25 cellular contexts compared by ENCODE assay signal in the genomic region with DNA sequence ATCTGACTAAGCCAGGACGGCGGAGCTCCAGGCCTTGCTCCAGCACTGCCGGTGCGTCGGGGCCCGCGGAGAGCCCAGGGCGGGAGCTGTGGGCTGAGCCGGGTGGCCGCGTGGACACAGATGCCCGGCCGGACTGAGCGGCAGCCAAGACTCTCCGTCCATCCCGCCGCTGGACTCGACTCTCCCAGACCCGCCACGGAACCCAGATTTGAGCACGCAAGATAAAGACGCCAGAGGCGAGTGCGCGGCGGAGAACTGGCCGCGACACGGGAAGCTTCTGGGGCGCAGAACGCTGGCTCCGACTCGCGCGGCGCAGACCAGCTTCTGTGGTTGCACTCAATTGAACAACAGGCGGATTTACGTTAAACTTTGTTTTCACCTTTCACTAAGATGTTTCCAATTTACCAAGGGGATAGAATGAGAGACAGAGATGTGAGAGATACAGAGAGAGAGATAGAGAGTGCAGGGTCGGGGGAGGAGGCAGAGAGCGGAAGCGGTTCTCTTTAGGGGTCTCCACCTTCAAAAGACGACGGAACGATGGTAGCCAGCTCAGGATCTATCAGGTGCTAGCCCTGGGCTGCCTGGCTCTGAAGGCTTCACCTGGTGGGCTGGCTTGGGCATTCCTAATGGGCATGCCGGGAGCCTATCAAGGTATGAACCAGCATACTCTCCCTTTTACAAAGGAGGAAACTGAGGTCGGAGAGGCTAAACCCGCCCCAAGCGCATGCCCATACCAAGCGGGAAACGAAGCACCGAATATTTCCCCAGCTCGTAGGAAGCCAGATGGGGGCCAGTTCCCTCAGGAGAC. TPM values are rescaled to one million over a fixed set of nuclear protein-coding genes. Genes with fewer than 3 reads are reported as not detected.
DNase-seq lines count a peak whose midpoint lies in the region; ATAC-seq, FAIRE-seq and TF ChIP-seq lines count a peak whose summit lies in the region.
"Had no signal": no experiment of that assay in that cellular context is flagged by ENCODE, and none has a peak within 500 bp of the region (broad histone marks: within the 10 kb centered on the region; RNA-seq: fewer than 3 reads in every experiment).

No MANE protein-coding gene starts in this region.

- H3K27ac ChIP-seq in H1 (ENCODE audit: low read depth, low read length), result no peak overlapping the region
- H3K27ac ChIP-seq in WERI-Rb-1, result no peak overlapping the region
- no peak overlapping the region for H3K27ac ChIP-seq in right lobe of liver
- H3K27ac ChIP-seq: heart left ventricle, skin epidermis had no signal

- TF ChIP-seq CTCF in H1 (IDR thresholded peaks at IDR 0.05; ENCODE audit: control extremely low read depth in 1 of 3, insufficient read depth in 1 of 3, low read depth in 1 of 3, low read length in 3 of 3), result no peak
- no peak for TF ChIP-seq CTCF in nephron progenitor cell (IDR thresholded peaks at IDR 0.05)
- TF ChIP-seq CTCF in WERI-Rb-1 (IDR thresholded peaks at IDR 0.05; ENCODE audit: low read depth, low read length), result no peak
- no peak for TF ChIP-seq CTCF in right lobe of liver (IDR thresholded peaks at IDR 0.05)

- no peak overlapping the region for H3K23ac ChIP-seq in H1 (ENCODE audit: insufficient read length)

- POLR2A ChIA-PET in H1 (lab: Charles Lee; ENCODE audit: partially characterized antibody), result interaction anchor here (0.6 to 1.7 kb wide), 4 partner anchors 13 to 310 kb away, joined by 3 to 7 read pairs (median 3); no protein-coding TSS in a partner anchor

- H3K9me3 ChIP-seq in H1 (ENCODE audit: insufficient read depth in 2 of 2, low read depth in 1 of 2, low read length in 1 of 2) (no peaks in the 10 kb centered on the region), WERI-Rb-1 (ENCODE audit: severe bottlenecking) (no peaks in the 10 kb centered on the region), right lobe of liver (no peaks in the 10 kb centered on the region)
- H3K9me3 ChIP-seq: heart left ventricle had no signal

- WGBS in H1 (ENCODE audit: extremely low coverage in 1 of 2, insufficient coverage in 1 of 2, insufficient read length in 1 of 2, insufficient replicate concordance in 2 of 2, low coverage in 1 of 2, low lambda C conversion rate in 2 of 2, missing lambda C conversion rate in 1 of 2), 2 experiments, result 7% methylated on average over 49 of the region's 52 CpGs; no CpG with 5 or more reads in 1 of the 2 experiments
- 9% methylated on average over 39 of the region's 52 CpGs for WGBS in right lobe of liver (ENCODE audit: insufficient coverage, low coverage, low lambda C conversion rate, missing lambda C conversion rate)

- CTCF ChIA-PET in H1 (lab: Charles Lee; ENCODE audit: partially characterized antibody), result interaction anchor here (0.6 to 7.4 kb wide), 11 partner anchors 8 to 655 kb away, joined by 3 to 84 read pairs (median 4); a partner anchor contains a TSS

- no peak overlapping the region for H3K18ac ChIP-seq in H1 (ENCODE audit: extremely low read depth, low read length)

- H3K79me1 ChIP-seq in H1 (ENCODE audit: low read depth, low read length), result no peaks in the 10 kb centered on the region

- H3K27ac Mint-ChIP-seq in stimulated activated naive CD8-positive, alpha-beta T cell treated with anti-CD3 and anti-CD28 coated beads, Interleukin-15, Interleukin-2, amounts not matched to agents 100 ng/mL and 50 ng/mL, for 24 hours, result peak overlapping the region; percentile 1
- peak overlapping the region in 1 of 2 donors; percentile 13 for H3K27ac Mint-ChIP-seq in stimulated activated naive CD8-positive, alpha-beta T cell treated with anti-CD3 and anti-CD28 coated beads, Interleukin-15, amount 100 ng/mL, for 72 hours
- no peak overlapping the region for H3K27ac Mint-ChIP-seq in nephron progenitor cell
- H3K27ac Mint-ChIP-seq: activated CD8-positive, alpha-beta memory T cell treated with anti-CD3 and anti-CD28 coated beads, Interleukin-2, amount 10 ng/mL, durations not matched to agents 7 days and 5 days; CD8-positive, alpha-beta T cell; progenitor cell of endocrine pancreas had no signal

- no peaks in the 10 kb centered on the region for H3K9me3 Mint-ChIP-seq in stimulated activated naive CD8-positive, alpha-beta T cell treated with anti-CD3 and anti-CD28 coated beads, Interleukin-15, Interleukin-2, amounts not matched to agents 100 ng/mL and 50 ng/mL, for 24 hours
- no peaks in the 10 kb centered on the region for H3K9me3 Mint-ChIP-seq in stimulated activated naive CD8-positive, alpha-beta T cell treated with anti-CD3 and anti-CD28 coated beads, Interleukin-15, amount 100 ng/mL, for 72 hours
- peaks cover 4% of the 10 kb centered on the region for H3K9me3 Mint-ChIP-seq in nephron progenitor cell
- H3K9me3 Mint-ChIP-seq: CD8-positive, alpha-beta T cell; naive thymus-derived CD8-positive, alpha-beta T cell had no signal

- H3K56ac ChIP-seq in H1 (replicated peaks; ENCODE audit: insufficient read length, low read depth, low read length), result no peak overlapping the region

- TF ChIP-seq EP300 in H1 (IDR thresholded peaks at IDR 0.05; ENCODE audit: borderline replicate concordance in 1 of 2, low read depth in 2 of 2, low read length in 2 of 2), result no peak

- ATAC-seq in stimulated activated naive CD8-positive, alpha-beta T cell treated with anti-CD3 and anti-CD28 coated beads, Interleukin-15, amount 100 ng/mL, for 72 hours, result no peak
- no peak for ATAC-seq in right lobe of liver
- ATAC-seq: activated CD8-positive, alpha-beta memory T cell treated with anti-CD3 and anti-CD28 coated beads, Interleukin-2, amount 10 ng/mL, durations not matched to agents 7 days and 5 days; CD8-positive, alpha-beta T cell; heart left ventricle; naive thymus-derived CD8-positive, alpha-beta T cell; SK-N-SH treated with all-trans-retinoic acid at 6 μM for 48 hours had no signal

- peaks cover 16% of the 10 kb centered on the region for H3K4me1 Mint-ChIP-seq in stimulated activated naive CD8-positive, alpha-beta T cell treated with anti-CD3 and anti-CD28 coated beads, Interleukin-15, Interleukin-2, amounts not matched to agents 100 ng/mL and 50 ng/mL, for 24 hours (ENCODE audit: low read depth)
- H3K4me1 Mint-ChIP-seq in stimulated activated naive CD8-positive, alpha-beta T cell treated with anti-CD3 and anti-CD28 coated beads, Interleukin-15, amount 100 ng/mL, for 72 hours, result peaks cover 50% of the 10 kb centered on the region
- H3K4me1 Mint-ChIP-seq in nephron progenitor cell, result peaks cover 24% of the 10 kb centered on the region

- H3K14ac ChIP-seq in H1 (ENCODE audit: insufficient read length), result no peak overlapping the region

- H2AK5ac ChIP-seq in H1 (ENCODE audit: low read depth, low read length), result no peak overlapping the region

- H3K4me2 ChIP-seq in H1 (ENCODE audit: insufficient read depth in 1 of 2, low read depth in 2 of 2, low read length in 2 of 2), result peak overlapping the region; percentile 67 to 75

- H3K4me3 Mint-ChIP-seq in stimulated activated naive CD8-positive, alpha-beta T cell treated with anti-CD3 and anti-CD28 coated beads, Interleukin-15, Interleukin-2, amounts not matched to agents 100 ng/mL and 50 ng/mL, for 24 hours, result no peak overlapping the region
- H3K4me3 Mint-ChIP-seq in stimulated activated naive CD8-positive, alpha-beta T cell treated with anti-CD3 and anti-CD28 coated beads, Interleukin-15, amount 100 ng/mL, for 72 hours, result no peak overlapping the region
- H3K4me3 Mint-ChIP-seq in nephron progenitor cell, result peak overlapping the region; percentile 70
- H3K4me3 Mint-ChIP-seq: activated CD8-positive, alpha-beta memory T cell treated with anti-CD3 and anti-CD28 coated beads, Interleukin-2, amount 10 ng/mL, durations not matched to agents 7 days and 5 days; CD8-positive, alpha-beta T cell had no signal

- peaks cover 5% of the 10 kb centered on the region; the same call in 1 of the 2 replicates for H3K23me2 ChIP-seq in H1 (ENCODE audit: low read depth, low read length)

- H3K4me3 ChIP-seq in H1 (ENCODE audit: extremely low read depth in 1 of 4, insufficient read depth in 2 of 4, low read depth in 3 of 4, low read length in 4 of 4) (peak overlapping the region; percentile 8 to 55 (median 25); a peak in 6 of 8 replicates), WERI-Rb-1 (ENCODE audit: low read depth, low read length) (no peak overlapping the region), right lobe of liver (no peak overlapping the region)

- H2BK12ac ChIP-seq in H1 (ENCODE audit: low read depth, low read length), result peak overlapping the region; percentile 50; the same call in 1 of the 2 replicates

- no peak overlapping the region for H3K9ac ChIP-seq in H1 (replicated peaks in 1 of 4; ENCODE audit: extremely low read depth in 1 of 4, low read depth in 3 of 4, low read length in 3 of 4)

- H3K36me3 Mint-ChIP-seq in stimulated activated naive CD8-positive, alpha-beta T cell treated with anti-CD3 and anti-CD28 coated beads, Interleukin-15, Interleukin-2, amounts not matched to agents 100 ng/mL and 50 ng/mL, for 24 hours (ENCODE audit: low read depth), result no peaks in the 10 kb centered on the region
- no peaks in the 10 kb centered on the region for H3K36me3 Mint-ChIP-seq in nephron progenitor cell (ENCODE audit: low read depth)
- H3K36me3 Mint-ChIP-seq: CD8-positive, alpha-beta T cell; naive thymus-derived CD8-positive, alpha-beta T cell had no signal

- no peak for DNase-seq in stimulated activated naive CD8-positive, alpha-beta T cell treated with anti-CD3 and anti-CD28 coated beads, Interleukin-15, amount 100 ng/mL, for 72 hours
- DNase-seq in H1 (ENCODE audit: low read depth in 1 of 2, low spot score in 2 of 2) (peak in 1 of 2 experiments; percentile 53), nephron progenitor cell (peak; percentile 30), WERI-Rb-1 (no peak), NCI-H2107 treated with DMSO at 0.1 percent for 48 hours (lab: John Stamatoyannopoulos, UW; ENCODE audit: unreplicated experiment) (no peak), frontal cortex (ENCODE audit: low spot score in 2 of 2) (no peak), right lobe of liver (no peak)
- DNase-seq: activated CD8-positive, alpha-beta memory T cell treated with anti-CD3 and anti-CD28 coated beads, Interleukin-2, amount 10 ng/mL, durations not matched to agents 7 days and 5 days; activated effector memory CD4-positive, alpha-beta T cell treated with Interleukin-2 at 50 U/mL for 16 hours; effector memory CD4-positive, alpha-beta T cell; Kasumi-1; naive thymus-derived CD8-positive, alpha-beta T cell; NCI-H1092; NCI-H2029 treated with DMSO at 0.1 percent for 48 hours; NCI-H446 treated with DMSO at 0.1 percent for 48 hours; stimulated activated CD4-positive, alpha-beta T cell treated with anti-CD3 and anti-CD28 coated beads, Interleukin-4, amount 100 ng/mL, for 1 hour had no signal

- H4K20me1 ChIP-seq in H1 (replicated peaks in 1 of 2; ENCODE audit: control insufficient read depth in 1 of 2, insufficient read depth in 2 of 2, low read length in 2 of 2), result peaks cover 8% of the 10 kb centered on the region in 2 experiments

- no peaks in the 10 kb centered on the region for H3K79me2 ChIP-seq in H1 (ENCODE audit: control insufficient read depth in 1 of 2, insufficient read depth in 2 of 2, low read length in 2 of 2)

- no peak overlapping the region for H2BK20ac ChIP-seq in H1 (ENCODE audit: low read length)

- H3K36me3 ChIP-seq in H1 (ENCODE audit: control insufficient read depth in 2 of 4, insufficient read depth in 4 of 4, low read length in 3 of 4) (peaks cover 0 to 6% (median 0%) of the 10 kb centered on the region in 4 experiments; a peak in 1 of 8 replicates), WERI-Rb-1 (no peaks in the 10 kb centered on the region), right lobe of liver (no peaks in the 10 kb centered on the region)
- H3K36me3 ChIP-seq: heart left ventricle had no signal

- no peak for TF ChIP-seq RAD21 in H1 (IDR thresholded peaks at IDR 0.05 in 1 of 2, conservative IDR thresholded peaks at IDR 0.05 in 1 of 2; ENCODE audit: low read depth in 2 of 2, low read length in 2 of 2)

- H4K8ac ChIP-seq in H1 (ENCODE audit: extremely low read depth, insufficient read depth, low read length), result peak overlapping the region; percentile 76; the same call in 1 of the 2 replicates

- no peak for TF ChIP-seq POLR2A in H1 (IDR thresholded peaks at IDR 0.05; ENCODE audit: control extremely low read depth in 1 of 2, low read depth in 2 of 2, low read length in 2 of 2)
- TF ChIP-seq POLR2A in right lobe of liver (IDR thresholded peaks at IDR 0.05), result no peak

- H2BK15ac ChIP-seq in H1 (ENCODE audit: low read length), result peak overlapping the region; percentile 16; the same call in 1 of the 2 replicates

- no peak overlapping the region for H2BK120ac ChIP-seq in H1 (replicated peaks; ENCODE audit: low read depth, low read length)

- H4K91ac ChIP-seq in H1 (replicated peaks; ENCODE audit: insufficient read length, low read length), result no peak overlapping the region

- FAIRE-seq in H1 (lab: Jason Lieb, UNC) (no peak), frontal cortex (lab: Jason Lieb, UNC) (no peak)
- FAIRE-seq: keratinocyte had no signal

- H2BK5ac ChIP-seq in H1 (ENCODE audit: low read depth, low read length), result no peak overlapping the region

- H4K5ac ChIP-seq in H1 (ENCODE audit: insufficient read length, low read depth, low read length), result no peak overlapping the region

- peaks cover 2 to 50% (median 36%) of the 10 kb centered on the region in 4 experiments for H3K4me1 ChIP-seq in H1 (replicated peaks in 1 of 4; ENCODE audit: control insufficient read depth in 3 of 4, insufficient read depth in 4 of 4, low read length in 3 of 4)
- H3K4me1 ChIP-seq in right lobe of liver, result peaks cover 0 to 14% (median 4%) of the 10 kb centered on the region in 4 donors

- H3K27me3 Mint-ChIP-seq in stimulated activated naive CD8-positive, alpha-beta T cell treated with anti-CD3 and anti-CD28 coated beads, Interleukin-15, Interleukin-2, amounts not matched to agents 100 ng/mL and 50 ng/mL, for 24 hours, result peaks cover 73% of the 10 kb centered on the region
- H3K27me3 Mint-ChIP-seq in stimulated activated naive CD8-positive, alpha-beta T cell treated with anti-CD3 and anti-CD28 coated beads, Interleukin-15, amount 100 ng/mL, for 72 hours, result peaks cover 100% of the 10 kb centered on the region
- peaks cover 100% of the 10 kb centered on the region for H3K27me3 Mint-ChIP-seq in nephron progenitor cell (ENCODE audit: low read depth, poor library complexity)

- no peak overlapping the region for H3K4ac ChIP-seq in H1 (replicated peaks; ENCODE audit: insufficient read length, low read depth, low read length)

- peak overlapping the region; percentile 19; the same call in 1 of the 2 replicates for H2AFZ ChIP-seq in H1 (ENCODE audit: low read length)

- intact Hi-C loops in right lobe of liver (cut with DNase I), result loop anchor here in 1 of 2 donors (10.0 kb wide), 1 partner anchor 653 kb away; no protein-coding TSS in a partner anchor

- H3K27me3 ChIP-seq in H1 (replicated peaks in 1 of 4; ENCODE audit: control insufficient read depth in 3 of 4, extremely low read depth in 1 of 4, insufficient read depth in 3 of 4, low read length in 3 of 4) (peaks cover 70 to 93% (median 86%) of the 10 kb centered on the region in 4 experiments), WERI-Rb-1 (ENCODE audit: insufficient read depth, low read depth, severe bottlenecking) (peaks cover 100% of the 10 kb centered on the region), right lobe of liver (peaks cover 28 to 55% of the 10 kb centered on the region in 2 donors)

RNA-seq across cellular contexts. Expression of a gene that starts 10.4 kb away (rescaled TPM):
- total RNA-seq in H1 (2021; fragmentation: NEBNext Ultra II Directional; extraction: Animal tissue kit (Norgen Biotek cat#: 25700)), result not detected in 2 replicates
- polyA plus RNA-seq in H1 (2011; rRNA removed), result not detected in 2 replicates
- not detected for polyA plus RNA-seq in H1 (2011; cell fraction: cytosol; rRNA removed)
- polyA plus RNA-seq in H1 (2011; cell fraction: nucleus; rRNA removed), result not detected
- polyA plus RNA-seq in H1 (2012, experiment 1 of 2), result 0.48 TPM in 1 of 4 replicates, not detected in the others
- polyA plus RNA-seq in H1 (2012, experiment 2 of 2), result not detected
- polyA plus RNA-seq in H1 (2013, experiment 1 of 2), result not detected
- 0.04 TPM for polyA plus RNA-seq in H1 (2013, experiment 2 of 2)
- polyA minus RNA-seq in H1 (2011; rRNA and poly(A)+ RNA removed), result not detected in 2 replicates
- not detected for polyA minus RNA-seq in H1 (2011; cell fraction: cytosol; rRNA and poly(A)+ RNA removed)
- not detected for polyA minus RNA-seq in H1 (2011; cell fraction: nucleus; rRNA and poly(A)+ RNA removed)
- total RNA-seq in frontal cortex (not detected), right lobe of liver (not detected)
- total RNA-seq: activated CD8-positive, alpha-beta memory T cell treated with anti-CD3 and anti-CD28 coated beads, Interleukin-2, amount 10 ng/mL, durations not matched to agents 7 days and 5 days; CD8-positive, alpha-beta T cell; fibroblast of lung; naive thymus-derived CD8-positive, alpha-beta T cell; RPMI7951 had no signal
- polyA plus RNA-seq: fibroblast of lung; heart left ventricle; naive thymus-derived CD8-positive, alpha-beta T cell had no signal

Comparison
In these comparisons a context has a peak if more than half of its experiments do, and no peak if none do; other contexts are left out.
1. H3K4me3 ChIP-seq: peak in H1 (4 of 4); none in WERI-Rb-1 (single experiment) and right lobe of liver (0 of 3).